Comparison of ENCODE assay signal across 7 cellular contexts in the genomic region with DNA sequence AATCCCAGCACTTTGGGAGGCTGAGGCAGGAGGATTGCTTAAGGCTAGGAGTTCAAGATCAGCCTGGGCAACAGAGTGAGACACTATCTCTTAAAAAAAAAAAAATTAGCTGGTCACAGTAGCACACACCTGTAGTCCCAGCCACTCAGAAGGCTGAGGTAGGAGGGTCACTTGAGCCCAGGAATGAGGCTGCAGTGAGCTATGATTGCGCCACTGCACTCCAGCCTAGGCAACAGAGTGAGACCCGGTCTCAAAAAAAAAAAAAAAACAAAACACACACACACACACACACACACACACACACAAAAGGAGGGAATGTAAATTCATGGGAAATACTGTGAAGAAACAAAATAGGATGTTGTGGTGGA. TPM values are rescaled to one million over a fixed set of nuclear protein-coding genes. Genes with fewer than 3 reads are reported as not detected.
DNase-seq lines count a peak whose midpoint lies in the region; ATAC-seq and TF ChIP-seq lines count a peak whose summit lies in the region.
"Not testable (repeated sequence)": the region's sequence is repeated elsewhere in the genome, so short reads cannot be mapped to it uniquely, and the experiment has no call there.

No MANE protein-coding gene starts in this region.

- H3K9me3 ChIP-seq in HEK293 (ENCODE audit: control insufficient read depth, insufficient read depth, low read depth, low read length); esophagus squamous epithelium; liver (ENCODE audit: control insufficient read depth in 4 of 4, low read length in 3 of 4); parathyroid adenoma (ENCODE audit: control insufficient read depth, low read length); upper lobe of right lung: not testable (repeated sequence)

- not testable (repeated sequence) for H3K4me1 ChIP-seq in HEK293 (ENCODE audit: control insufficient read depth, insufficient read depth, low read length); upper lobe of right lung
- H3K4me1 ChIP-seq in esophagus squamous epithelium (peaks cover 6 to 53% (median 13%) of the 10 kb centered on the region in 3 donors), liver (ENCODE audit: control insufficient read depth in 4 of 4, insufficient read depth in 4 of 4, low read length in 3 of 4) (peaks cover 2 to 17% (median 10%) of the 10 kb centered on the region in 4 donors), parathyroid adenoma (peaks cover 29% of the 10 kb centered on the region)

- TF ChIP-seq POLR2A in esophagus squamous epithelium (IDR thresholded peaks at IDR 0.05), result not testable (repeated sequence)

- H2AFZ ChIP-seq in parathyroid adenoma, result not testable (repeated sequence)

- peak; percentile 63 for ATAC-seq in upper lobe of right lung

- CTCF ChIA-PET in HEK293 (lab: Yijun Ruan, JAX), result not testable (repeated sequence)

- intact Hi-C loops in esophagus squamous epithelium (cut with DNase I); upper lobe of right lung (cut with DNase I): not testable (repeated sequence)

- H3K9ac ChIP-seq in liver (ENCODE audit: low read depth in 1 of 2, low read length in 2 of 2); parathyroid adenoma: not testable (repeated sequence)

- H3K4me2 ChIP-seq in parathyroid adenoma (ENCODE audit: low read length), result not testable (repeated sequence)

- POLR2A ChIA-PET in HEK293 (lab: Yijun Ruan, JAX), result not testable (repeated sequence)

- DNase-seq in esophagus squamous epithelium (lab: John Stamatoyannopoulos, UW); upper lobe of right lung: not testable (repeated sequence)

- TF ChIP-seq RAD21 in liver (IDR thresholded peaks at IDR 0.05), result not testable (repeated sequence)

- H3K27ac ChIP-seq in C4-2B, result peak overlapping the region; percentile 17
- not testable (repeated sequence) for H3K27ac ChIP-seq in HEK293 (ENCODE audit: extremely low read depth, low read depth, low read length); upper lobe of right lung
- H3K27ac ChIP-seq in VCaP, result peak overlapping the region; percentile 65; the same call in 1 of the 2 replicates
- peak overlapping the region in 3 of 4 donors; percentile 75 to 82 (median 77) for H3K27ac ChIP-seq in esophagus squamous epithelium
- peak overlapping the region; percentile 84 to 89 for H3K27ac ChIP-seq in liver (ENCODE audit: low read depth in 1 of 2, low read length in 2 of 2)
- peak overlapping the region; percentile 40 for H3K27ac ChIP-seq in parathyroid adenoma

- H3K27me3 ChIP-seq in esophagus squamous epithelium; liver (ENCODE audit: control insufficient read depth in 4 of 4, insufficient read depth in 4 of 4, low read length in 3 of 4); parathyroid adenoma (ENCODE audit: control insufficient read depth, insufficient read depth, low read length); upper lobe of right lung: not testable (repeated sequence)

- WGBS in esophagus squamous epithelium, 2 donors, result 77 to 100% methylated on average over 1 to 2 of the region's 2 CpGs
- WGBS in liver, result 75% methylated on average over 2 of the region's 2 CpGs

- H3K4me3 ChIP-seq in HEK293 (ENCODE audit: low read depth, low read length); esophagus squamous epithelium; liver (ENCODE audit: low read depth in 1 of 3, low read length in 3 of 3); parathyroid adenoma (ENCODE audit: low read depth, low read length); upper lobe of right lung: not testable (repeated sequence)

- TF ChIP-seq CTCF in C4-2B (conservative IDR thresholded peaks at IDR 0.05); HEK293 (tag by site-specific recombination; IDR thresholded peaks at IDR 0.05); VCaP (conservative IDR thresholded peaks at IDR 0.05); esophagus squamous epithelium (IDR thresholded peaks at IDR 0.05); liver (IDR thresholded peaks at IDR 0.05; ENCODE audit: low read depth, low read length, missing input control); parathyroid adenoma (IDR thresholded peaks at IDR 0.05); upper lobe of right lung (IDR thresholded peaks at IDR 0.05): not testable (repeated sequence)

- not testable (repeated sequence) for H3K36me3 ChIP-seq in HEK293 (ENCODE audit: control insufficient read depth in 2 of 2, insufficient read depth in 1 of 2, low read length in 2 of 2); esophagus squamous epithelium; liver (ENCODE audit: control insufficient read depth in 4 of 4, insufficient read depth in 3 of 4, low read depth in 1 of 4, low read length in 3 of 4); parathyroid adenoma (ENCODE audit: control insufficient read depth, insufficient read depth, low read length); upper lobe of right lung

- H3K79me2 ChIP-seq in parathyroid adenoma, result not testable (repeated sequence)

TF ChIP-seq in HEK293, 187 proteins besides CTCF, POLR2A, EP300 and RAD21:
- TF ChIP-seq, protein P1, sequence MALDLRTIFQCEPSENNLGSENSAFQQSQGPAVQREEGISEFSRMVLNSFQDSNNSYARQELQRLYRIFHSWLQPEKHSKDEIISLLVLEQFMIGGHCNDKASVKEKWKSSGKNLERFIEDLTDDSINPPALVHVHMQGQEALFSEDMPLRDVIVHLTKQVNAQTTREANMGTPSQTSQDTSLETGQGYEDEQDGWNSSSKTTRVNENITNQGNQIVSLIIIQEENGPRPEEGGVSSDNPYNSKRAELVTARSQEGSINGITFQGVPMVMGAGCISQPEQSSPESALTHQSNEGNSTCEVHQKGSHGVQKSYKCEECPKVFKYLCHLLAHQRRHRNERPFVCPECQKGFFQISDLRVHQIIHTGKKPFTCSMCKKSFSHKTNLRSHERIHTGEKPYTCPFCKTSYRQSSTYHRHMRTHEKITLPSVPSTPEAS (tag by site-specific recombination; IDR thresholded peaks at IDR 0.05), result peak; percentile 57
- TF ChIP-seq ZNF121 (tag by site-specific recombination; IDR thresholded peaks at IDR 0.05), result peak; percentile 70

RNA-seq across cellular contexts. Expression of a gene that starts 15.0 kb away (rescaled TPM):
- total RNA-seq in esophagus squamous epithelium (10 to 100 TPM; 38.6 to 92.1 (median 75.4) TPM), liver (1 to 10 TPM; 5.3 to 6.8 TPM), upper lobe of right lung (43.6 TPM)
- 10 to 100 TPM; 11.2 to 12.5 TPM for polyA plus RNA-seq in liver
